ENCODE assay signal across 8 cellular contexts in the genomic region with DNA sequence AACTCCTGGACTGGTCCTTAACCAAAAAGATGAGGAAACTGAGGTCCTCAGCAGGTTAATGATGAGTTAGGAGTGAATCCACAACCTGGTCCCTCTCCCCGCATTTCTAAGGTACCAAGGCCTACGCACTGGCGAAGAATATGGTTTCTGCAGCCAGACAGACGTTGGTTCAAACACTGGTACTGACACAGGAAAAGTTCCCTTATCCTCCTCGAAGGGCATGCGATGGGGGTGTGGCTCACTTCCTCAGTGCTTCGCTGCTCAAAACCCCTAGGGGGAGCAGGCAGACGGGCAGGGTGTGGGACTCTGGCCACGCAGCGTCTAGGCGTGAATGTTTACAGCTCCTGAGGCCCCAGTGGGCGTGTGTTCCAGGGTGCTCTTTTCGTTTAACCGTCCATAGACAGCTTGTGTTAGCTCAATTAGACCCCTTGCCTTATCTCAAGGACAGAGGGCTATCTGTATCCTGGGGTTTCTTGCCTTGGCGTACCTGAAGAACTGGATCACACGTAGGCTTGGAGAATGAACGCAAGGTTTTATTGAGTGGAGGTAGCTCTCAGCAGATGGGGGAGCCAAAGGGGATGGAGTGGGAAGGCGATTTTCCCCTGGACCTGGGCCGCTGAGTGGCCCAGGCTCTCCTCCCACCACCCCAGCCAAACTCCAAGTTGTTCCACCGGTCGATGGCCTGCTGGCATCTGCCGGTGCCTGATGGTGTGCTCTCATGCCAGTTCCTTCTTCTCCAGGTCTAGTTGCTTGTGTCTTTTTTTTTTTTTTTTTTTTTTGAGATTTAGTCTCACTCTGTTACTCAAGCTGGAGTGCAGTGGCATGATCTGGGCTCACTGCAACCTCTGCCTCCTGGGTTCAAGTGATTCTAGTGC. TPM values are rescaled to one million over a fixed set of nuclear protein-coding genes. Genes with fewer than 3 reads are reported as not detected.
DNase-seq lines count a peak whose midpoint lies in the region; ATAC-seq and TF ChIP-seq lines count a peak whose summit lies in the region.

No MANE protein-coding gene starts in this region.

- H3K4me3 ChIP-seq in SJCRH30 (no peak overlapping the region), heart left ventricle (no peak overlapping the region)

- no peak for TF ChIP-seq POLR2A in heart left ventricle (IDR thresholded peaks at IDR 0.05)

- H3K27me3 ChIP-seq in SJCRH30 (peaks cover 4% of the 10 kb centered on the region; the same call in 1 of the 2 replicates), heart left ventricle (no peaks in the 10 kb centered on the region)

- DNase-seq in NK-92 treated with Interleukin-12 subunit alpha and Interleukin-12 subunit beta, amount 100 ng/mL, for 24 hours (lab: John Stamatoyannopoulos, UW): peak; percentile 49
- DNase-seq in NK-92 (lab: John Stamatoyannopoulos, UW; ENCODE audit: unreplicated experiment) (no peak), SJCRH30 (peak; percentile 83 to 85), heart left ventricle (peak; percentile 45 to 79 (median 63)), NCI-H1694 treated with DMSO at 0.1 percent for 48 hours (lab: John Stamatoyannopoulos, UW) (no peak)
- DNase-seq in activated effector memory CD4-positive, alpha-beta T cell treated with anti-CD3 and anti-CD28 coated beads, Interleukin-2, amount 50 U/mL, for 16 hours: peak; percentile 91
- peak; percentile 65 for DNase-seq in stimulated activated CD4-positive, alpha-beta T cell treated with anti-CD3 and anti-CD28 coated beads, Interleukin-12 subunit alpha, Interleukin-12 subunit beta, amount 100 ng/mL, for 4 hours

- H3K9me3 ChIP-seq in SJCRH30 (replicated peaks): no peaks in the 10 kb centered on the region; the same call in 1 of the 2 replicates
- H3K9me3 ChIP-seq in heart left ventricle: no peaks in the 10 kb centered on the region

- intact Hi-C loops in heart left ventricle (cut with DNase I): loop anchor here in 5 of 10 donors (2.0 to 10.0 kb wide), 4 partner anchors 96 to 364 kb away; a partner anchor contains a TSS

- H3K4me1 ChIP-seq in SJCRH30 (0 out of 2 replicates have a peak, but pooled peaks cover 3% of the 10 kb centered on the region), heart left ventricle (peaks cover 0 to 45% (median 12%) of the 10 kb centered on the region in 12 donors)

- no peak overlapping the region for H3K27ac ChIP-seq in SJCRH30
- no peak overlapping the region for H3K27ac ChIP-seq in heart left ventricle

- ATAC-seq in HG03439 (IDR thresholded peaks at IDR 0.05; ENCODE audit: unreplicated experiment) (peak; percentile 69), heart left ventricle (peak in 3 of 4 donors; percentile 60 to 78 (median 71))

- H3K36me3 ChIP-seq in SJCRH30: no peaks in the 10 kb centered on the region
- H3K36me3 ChIP-seq in heart left ventricle: no peaks in the 10 kb centered on the region

- TF ChIP-seq CTCF in heart left ventricle (IDR thresholded peaks at IDR 0.05): peak in 11 of 12 donors; percentile 15 to 60 (median 36)

- 55 to 65% (median 57%) methylated on average over 17 to 22 of the region's 22 CpGs for WGBS in heart left ventricle, 4 donors

RNA-seq across cellular contexts. Expression of a gene that starts 31.8 kb away (rescaled TPM):
- 64.3 and 72.3 TPM in 2 replicates for total RNA-seq in SJCRH30 (2014; rRNA removed; shearing (Covaris generic))
- total RNA-seq in heart left ventricle: 10 to 100 TPM; 24.2 to 63.3 (median 32.0) TPM
- polyA plus RNA-seq in heart left ventricle: 10 to 100 TPM; 18.5 to 93.8 TPM

Comparison
In these comparisons a context has a peak if more than half of its experiments do, and no peak if none do; other contexts are left out.
1. DNase-seq: peak in NK-92 treated with Interleukin-12 subunit alpha and Interleukin-12 subunit beta, amount 100 ng/mL, for 24 hours (single experiment), SJCRH30 (2 of 2), activated effector memory CD4-positive, alpha-beta T cell treated with anti-CD3 and anti-CD28 coated beads, Interleukin-2, amount 50 U/mL, for 16 hours (single experiment), heart left ventricle (5 of 5) and stimulated activated CD4-positive, alpha-beta T cell treated with anti-CD3 and anti-CD28 coated beads, Interleukin-12 subunit alpha, Interleukin-12 subunit beta, amount 100 ng/mL, for 4 hours (single experiment); none in NK-92 (single experiment) and NCI-H1694 treated with DMSO at 0.1 percent for 48 hours (single experiment).